17 cellular contexts compared by ENCODE assay signal in the genomic region with DNA sequence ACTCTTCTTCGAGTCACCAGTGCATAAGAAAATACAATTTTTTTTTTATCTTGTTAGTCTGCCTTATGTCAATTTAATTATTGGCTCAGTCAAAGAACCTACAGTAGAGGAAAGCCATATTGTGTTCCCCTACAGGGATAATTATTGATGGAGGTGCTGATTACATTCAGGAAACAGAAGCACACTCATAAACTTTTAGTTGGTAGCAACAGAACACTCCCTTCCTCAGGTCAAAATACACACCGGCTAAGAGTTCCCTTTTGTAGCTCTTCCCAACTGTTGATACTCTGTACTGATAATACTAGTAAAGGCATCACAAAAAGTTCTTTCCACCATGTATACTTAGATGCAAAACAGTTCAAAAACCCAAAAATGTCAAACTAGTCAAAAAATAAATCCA. TPM values are rescaled to one million over a fixed set of nuclear protein-coding genes. Genes with fewer than 3 reads are reported as not detected.
DNase-seq lines count a peak whose midpoint lies in the region; ATAC-seq and TF ChIP-seq lines count a peak whose summit lies in the region.
"Had no signal": no experiment of that assay in that cellular context is flagged by ENCODE, and none has a peak within 500 bp of the region (broad histone marks: within the 10 kb centered on the region; RNA-seq: fewer than 3 reads in every experiment).

No MANE protein-coding gene starts in this region.

- H3K9me3 Mint-ChIP-seq in CD8-positive, alpha-beta T cell, result no peaks in the 10 kb centered on the region
- no peaks in the 10 kb centered on the region for H3K9me3 Mint-ChIP-seq in endothelial cell (ENCODE audit: unreplicated experiment)
- H3K9me3 Mint-ChIP-seq: CD14-positive monocyte had no signal

- H3K9me2 ChIP-seq in SU-DHL-6 (replicated peaks; ENCODE audit: insufficient read depth, low read length), result no peaks in the 10 kb centered on the region

- POLR2A ChIA-PET in CD8-positive, alpha-beta T cell (lab: Charles Lee), result interaction anchor here (1.4 to 2.3 kb wide), 3 partner anchors 10 to 18 kb away, joined by 4 to 8 read pairs (median 7); partner anchors contain the start of gene FOXO1

- peaks cover 57 to 92% (median 84%) of the 10 kb centered on the region in 10 experiments for H3K4me1 ChIP-seq in BLaER1 treated with 17β-estradiol and CSF1 and Interleukin-3, amounts not matched to agents 10 nM and 100 nM
- peaks cover 93% of the 10 kb centered on the region for H3K4me1 ChIP-seq in CD8-positive, alpha-beta T cell (ENCODE audit: insufficient read depth, low read length)

- peaks cover 44% of the 10 kb centered on the region for H3F3A ChIP-seq in SU-DHL-6 (ENCODE audit: insufficient read depth)

- peaks cover 0 to 94% (median 49%) of the 10 kb centered on the region in 11 experiments; a peak in 15 of 22 replicates for H4K20me1 ChIP-seq in BLaER1 treated with 17β-estradiol and CSF1 and Interleukin-3, amounts not matched to agents 10 nM and 100 nM
- H4K20me1 ChIP-seq in SU-DHL-6 (ENCODE audit: low read depth, low read length), result peaks cover 23% of the 10 kb centered on the region

- H3K9me3 ChIP-seq in BLaER1 treated with 17β-estradiol and CSF1 and Interleukin-3, amounts not matched to agents 10 nM and 100 nM (replicated peaks in 1 of 11), result no peaks in the 10 kb centered on the region
- H3K9me3 ChIP-seq in CD8-positive, alpha-beta T cell (ENCODE audit: low read length), result no peaks in the 10 kb centered on the region
- H3K9me3 ChIP-seq in SU-DHL-6 (ENCODE audit: insufficient read depth, low read length), result no peaks in the 10 kb centered on the region
- H3K9me3 ChIP-seq: body of pancreas, esophagus muscularis mucosa, thyroid gland had no signal

- H3K4me2 ChIP-seq in BLaER1 treated with 17β-estradiol and CSF1 and Interleukin-3, amounts not matched to agents 10 nM and 100 nM, result peak overlapping the region in 9 of 11 experiments; percentile 1 to 70 (median 17); a peak in 11 of 22 replicates
- H3K4me2 ChIP-seq in SU-DHL-6 (ENCODE audit: low read depth, low read length, poor library complexity, severe bottlenecking), result peak overlapping the region; percentile 65

- H3K4me3 ChIP-seq in BLaER1 treated with 17β-estradiol and CSF1 and Interleukin-3, amounts not matched to agents 10 nM and 100 nM, result no peak overlapping the region
- no peak overlapping the region for H3K4me3 ChIP-seq in CD8-positive, alpha-beta T cell (ENCODE audit: low read depth, low read length)
- H3K4me3 ChIP-seq in SU-DHL-6 (ENCODE audit: insufficient read depth, low read length, poor library complexity, severe bottlenecking), result no peak overlapping the region
- H3K4me3 ChIP-seq: body of pancreas, dorsolateral prefrontal cortex, esophagus muscularis mucosa, thyroid gland had no signal

- H3K36me3 ChIP-seq in BLaER1 treated with 17β-estradiol and CSF1 and Interleukin-3, amounts not matched to agents 10 nM and 100 nM, result peaks cover 0 to 22% (median 0%) of the 10 kb centered on the region in 11 experiments; a peak in 2 of 22 replicates
- no peaks in the 10 kb centered on the region for H3K36me3 ChIP-seq in CD8-positive, alpha-beta T cell (ENCODE audit: insufficient read depth, low read length)
- H3K36me3 ChIP-seq in SU-DHL-6 (ENCODE audit: low read length), result no peaks in the 10 kb centered on the region
- H3K36me3 ChIP-seq: esophagus muscularis mucosa, thyroid gland had no signal

- H3K27me3 Mint-ChIP-seq in CD8-positive, alpha-beta T cell (ENCODE audit: low read depth), result no peaks in the 10 kb centered on the region
- peaks cover 5% of the 10 kb centered on the region for H3K27me3 Mint-ChIP-seq in endothelial cell (ENCODE audit: unreplicated experiment)

- no peak overlapping the region for H3K9ac ChIP-seq in BLaER1 treated with 17β-estradiol and CSF1 and Interleukin-3, amounts not matched to agents 10 nM and 100 nM
- 0 out of 2 replicates have a peak overlapping the region, but pooled peaks have one; percentile 16 for H3K9ac ChIP-seq in SU-DHL-6 (ENCODE audit: low read length)

- peak overlapping the region; percentile 15 for H3K4me3 Mint-ChIP-seq in CD8-positive, alpha-beta T cell
- peak overlapping the region; percentile 59 for H3K4me3 Mint-ChIP-seq in endothelial cell (ENCODE audit: unreplicated experiment)
- H3K4me3 Mint-ChIP-seq: CD14-positive monocyte had no signal

- peak overlapping the region; percentile 77 for H3K27ac Mint-ChIP-seq in CD8-positive, alpha-beta T cell
- H3K27ac Mint-ChIP-seq in endothelial cell (ENCODE audit: unreplicated experiment), result peak overlapping the region; percentile 77

- peaks cover 28% of the 10 kb centered on the region for H3K36me3 Mint-ChIP-seq in CD8-positive, alpha-beta T cell
- peaks cover 7% of the 10 kb centered on the region for H3K36me3 Mint-ChIP-seq in endothelial cell (ENCODE audit: low read depth, unreplicated experiment)

- H2AFZ ChIP-seq in SU-DHL-6 (ENCODE audit: low read depth, low read length, severe bottlenecking), result no peak overlapping the region

- intact Hi-C loops in CD8-positive, alpha-beta T cell (cut with DNase I, micrococcal nuclease), result loop anchor here in 1 of 2 experiments (2.0 to 5.0 kb wide), 3 partner anchors 13 to 36 kb away; no protein-coding TSS in a partner anchor

- H3K79me2 ChIP-seq in SU-DHL-6 (ENCODE audit: insufficient read depth, low read length), result peaks cover 100% of the 10 kb centered on the region

- ATAC-seq in CD8-positive, alpha-beta T cell, result no peak
- no peak for ATAC-seq in GM21526 (IDR thresholded peaks at IDR 0.05; ENCODE audit: low FRiP score, unreplicated experiment)
- ATAC-seq: body of pancreas had no signal

- no peak for DNase-seq in CD8-positive, alpha-beta T cell
- DNase-seq in endothelial cell (ENCODE audit: low spot score) (no peak), mucosa of gallbladder (ENCODE audit: low spot score) (no peak)
- DNase-seq in activated effector memory CD4-positive, alpha-beta T cell treated with anti-CD3 and anti-CD28 coated beads, Interleukin-2, amount 50 U/mL, for 16 hours, result no peak
- DNase-seq: activated CD4-positive, alpha-beta T cell treated with anti-CD3 and anti-CD28 coated beads, Interleukin-2, amount 50 U/mL, for 1 hour; body of pancreas; dorsolateral prefrontal cortex; midbrain; NCI-H2029 treated with DMSO at 0.1 percent for 48 hours; NCI-H524; stimulated activated CD4-positive, alpha-beta T cell treated with anti-CD3 and anti-CD28 coated beads, Interleukin-4, amount 100 ng/mL, for 24 hours; thyroid gland had no signal

- H3K4me1 Mint-ChIP-seq in CD8-positive, alpha-beta T cell (ENCODE audit: low read depth), result peaks cover 93% of the 10 kb centered on the region
- peaks cover 60% of the 10 kb centered on the region for H3K4me1 Mint-ChIP-seq in endothelial cell (ENCODE audit: unreplicated experiment)

- TF ChIP-seq CTCF in CD8-positive, alpha-beta T cell (IDR thresholded peaks at IDR 0.05), result no peak
- TF ChIP-seq CTCF in SU-DHL-6 (IDR thresholded peaks at IDR 0.05; ENCODE audit: insufficient read depth, low read length, poor library complexity, severe bottlenecking), result no peak
- no peak for TF ChIP-seq CTCF in endothelial cell (IDR thresholded peaks at IDR 0.05; ENCODE audit: unreplicated experiment)

- H3K27ac ChIP-seq in BLaER1 treated with 17β-estradiol and CSF1 and Interleukin-3, amounts not matched to agents 10 nM and 100 nM, result no peak overlapping the region
- H3K27ac ChIP-seq in CD8-positive, alpha-beta T cell (ENCODE audit: low read depth, low read length), result no peak overlapping the region
- H3K27ac ChIP-seq in SU-DHL-6 (ENCODE audit: low read depth, low read length), result peak overlapping the region; percentile 58
- H3K27ac ChIP-seq: body of pancreas, dorsolateral prefrontal cortex, esophagus muscularis mucosa had no signal

- no peaks in the 10 kb centered on the region for H3K27me3 ChIP-seq in BLaER1 treated with 17β-estradiol and CSF1 and Interleukin-3, amounts not matched to agents 10 nM and 100 nM
- no peaks in the 10 kb centered on the region for H3K27me3 ChIP-seq in CD8-positive, alpha-beta T cell (ENCODE audit: insufficient read depth, low read length)
- H3K27me3 ChIP-seq in SU-DHL-6 (ENCODE audit: low read length), result no peaks in the 10 kb centered on the region
- H3K27me3 ChIP-seq: body of pancreas, dorsolateral prefrontal cortex, esophagus muscularis mucosa, thyroid gland had no signal

- CTCF ChIA-PET in CD8-positive, alpha-beta T cell (lab: Charles Lee), result interaction anchor here (1.0 to 1.6 kb wide), 2 partner anchors 34 to 84 kb away, joined by 3 read pairs; no protein-coding TSS in a partner anchor

RNA-seq across cellular contexts. Expression of gene FOXO1, which starts 18.4 kb away (rescaled TPM):
- total RNA-seq in CD8-positive, alpha-beta T cell, result 10 to 100 TPM; 97.2 to 97.3 TPM
- total RNA-seq in endothelial cell (ENCODE audit: unreplicated experiment) (65.8 TPM), mucosa of gallbladder (24.9 TPM)
